ENCODE assay signal across 1 cellular context in genomic region chr13:39859898-39860297, GRCh38.
TF ChIP-seq lines count a peak whose summit lies in the region.

No MANE protein-coding gene starts in this region.

TF ChIP-seq in GM12878, 131 proteins besides CTCF, POLR2A, EP300 and RAD21 (continued from another document):
- no peak for TF ChIP-seq IRF5 (IDR thresholded peaks at IDR 0.05; ENCODE audit: borderline replicate concordance)
- no peak for TF ChIP-seq DPF2 (IDR thresholded peaks at IDR 0.05)
- no peak for TF ChIP-seq IKZF1 (conservative IDR thresholded peaks at IDR 0.05)
- no peak for TF ChIP-seq RCOR1 (conservative IDR thresholded peaks at IDR 0.05; ENCODE audit: low read depth, low read length)
- no peak for TF ChIP-seq MYB (IDR thresholded peaks at IDR 0.05; ENCODE audit: borderline replicate concordance, low read depth, low read length)
- TF ChIP-seq NKRF (conservative IDR thresholded peaks at IDR 0.05) = no peak
- TF ChIP-seq RBBP5 (conservative IDR thresholded peaks at IDR 0.05) = no peak
